8 cellular contexts compared by ENCODE assay signal in the genomic region with DNA sequence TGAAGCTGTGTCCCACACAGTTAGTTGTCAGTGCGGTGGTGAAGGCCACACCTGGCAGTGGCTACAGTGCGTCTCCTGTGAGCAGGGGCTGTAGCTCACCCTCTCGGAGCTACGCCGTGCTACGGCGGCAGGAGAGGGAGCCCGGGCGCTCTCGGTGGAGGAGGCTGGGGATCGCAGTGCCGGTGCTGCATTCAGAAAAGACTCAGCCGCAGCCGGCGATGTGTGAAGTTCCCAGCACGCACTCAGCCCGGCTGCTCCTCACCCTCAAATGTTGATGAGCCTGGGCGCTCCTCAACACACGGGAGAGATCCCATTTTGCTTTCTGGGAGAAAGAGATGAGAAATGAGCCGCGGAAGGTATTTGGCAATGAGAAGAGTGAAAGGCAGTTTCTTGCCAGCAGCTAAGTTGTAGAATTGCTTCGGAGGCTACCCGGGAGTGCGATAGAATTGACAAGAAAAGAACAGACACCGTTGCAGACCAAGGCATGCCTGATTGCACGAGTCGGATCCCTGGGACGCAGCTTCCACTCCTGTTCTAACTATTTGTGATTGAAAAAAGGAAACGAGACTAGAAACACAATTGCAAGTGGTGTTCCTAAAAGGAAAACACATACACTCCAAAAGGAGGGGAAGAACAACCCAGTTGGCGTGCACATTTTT. TPM values are rescaled to one million over a fixed set of nuclear protein-coding genes. Genes with fewer than 3 reads are reported as not detected.
A peak's percentile ranks its signal among the peaks of the same experiment; 100 is the strongest.
DNase-seq lines count a peak whose midpoint lies in the region; ATAC-seq and TF ChIP-seq lines count a peak whose summit lies in the region.

UNC13C (plus strand) TSS at position 194 of the 659 bp plus-strand sequence. CDS start 34,463 bp downstream, outside the sequence.

- no peak within 1 kb of the TSS for H4K12ac ChIP-seq in trophoblast cell (ENCODE audit: low read depth, low read length)

- no peak within 1 kb of the TSS for H4K91ac ChIP-seq in trophoblast cell (ENCODE audit: low read depth, low read length)

- no peak for TF ChIP-seq CTCF in heart right ventricle (IDR thresholded peaks at IDR 0.05)

- peak within 1 kb of the TSS; percentile 30 for H4K8ac ChIP-seq in trophoblast cell (ENCODE audit: low read depth, low read length)

- H3K9me3 ChIP-seq in GM23248 (ENCODE audit: low read depth) (no peaks in the 10 kb centered on the region), heart right ventricle (peaks cover 0 to 6% (median 0%) of the 10 kb centered on the region in 11 donors), trophoblast cell (ENCODE audit: insufficient read depth, low read depth, low read length) (no peaks in the 10 kb centered on the region), Karpas-422 (ENCODE audit: low read length) (no peaks in the 10 kb centered on the region; the same call in 1 of the 2 replicates)

- intact Hi-C loops in heart right ventricle (cut with DNase I): no loop called here

- 2% methylated on average over 30 of the region's 30 CpGs for WGBS in GM23248 (ENCODE audit: low coverage in 1 of 2, low lambda C conversion rate in 2 of 2, missing lambda C conversion rate in 2 of 2), 2 experiments
- 1 to 2% methylated on average over 30 of the region's 30 CpGs for WGBS in heart right ventricle, 2 donors
- no CpG with 5 or more reads among the region's 30 CpGs for WGBS in trophoblast cell (ENCODE audit: extremely low coverage, insufficient coverage, insufficient read length)

- no peak within 1 kb of the TSS for H2BK120ac ChIP-seq in trophoblast cell (ENCODE audit: insufficient read depth, low read length, poor library complexity)

- H3K4me2 ChIP-seq in GM23248 (ENCODE audit: unreplicated experiment) (no peak within 1 kb of the TSS), trophoblast cell (ENCODE audit: low read length) (peak within 1 kb of the TSS; percentile 88), Karpas-422 (ENCODE audit: low read depth, low read length, poor library complexity, severe bottlenecking) (no peak within 1 kb of the TSS)

- in situ Hi-C loops in GM23248 (cut with MboI): no loop called here

- no peak within 1 kb of the TSS for H2AK5ac ChIP-seq in trophoblast cell (ENCODE audit: low read length)

- peak within 1 kb of the TSS; percentile 16 for H2BK12ac ChIP-seq in trophoblast cell (ENCODE audit: low read length)

- no peak within 1 kb of the TSS for H3K4ac ChIP-seq in trophoblast cell (ENCODE audit: low read depth, low read length)

- peak in 6 of 8 donors; percentile 44 to 62 (median 50) for ATAC-seq in heart right ventricle
- no peak for ATAC-seq in GM18909 (IDR thresholded peaks at IDR 0.05; ENCODE audit: poor library complexity, unreplicated experiment)
- ATAC-seq in HG02798 (IDR thresholded peaks at IDR 0.05; ENCODE audit: poor library complexity, unreplicated experiment): no peak

- H3K27me3 ChIP-seq in GM23248 (replicated peaks; ENCODE audit: insufficient read depth): no peaks in the 10 kb centered on the region
- peaks cover 0 to 39% (median 20%) of the 10 kb centered on the region in 7 donors for H3K27me3 ChIP-seq in heart right ventricle
- H3K27me3 ChIP-seq in trophoblast cell (ENCODE audit: insufficient read depth, low read length): no peaks in the 10 kb centered on the region
- H3K27me3 ChIP-seq in Karpas-422 (ENCODE audit: low read length): no peaks in the 10 kb centered on the region

- H3K36me3 ChIP-seq in GM23248 (ENCODE audit: low read depth): no peaks in the 10 kb centered on the region
- no peaks in the 10 kb centered on the region for H3K36me3 ChIP-seq in heart right ventricle
- H3K36me3 ChIP-seq in trophoblast cell (ENCODE audit: control insufficient read depth in 1 of 2, insufficient read depth in 2 of 2, low read length in 2 of 2): no peaks in the 10 kb centered on the region
- H3K36me3 ChIP-seq in Karpas-422 (ENCODE audit: insufficient read depth, low read length): no peaks in the 10 kb centered on the region

- H3K9me2 ChIP-seq in GM23248 (ENCODE audit: insufficient read depth): no peaks in the 10 kb centered on the region
- H3K9me2 ChIP-seq in Karpas-422 (replicated peaks; ENCODE audit: insufficient read depth, low read length): no peaks in the 10 kb centered on the region; the same call in 1 of the 2 replicates

- peak; percentile 3 for DNase-seq in GM23248
- DNase-seq in RPMI8226: peak; percentile 81
- DNase-seq in heart right ventricle: peak; percentile 3 to 10
- peak in 1 of 2 donors; percentile 8 for DNase-seq in trophoblast cell
- DNase-seq in Karpas-422: no peak
- no peak for DNase-seq in NK-92 treated with Interleukin-12 subunit alpha and Interleukin-12 subunit beta, amount 100 ng/mL, for 24 hours (lab: John Stamatoyannopoulos, UW)

- H3K23ac ChIP-seq in trophoblast cell (ENCODE audit: low read length): no peak within 1 kb of the TSS

- no peak within 1 kb of the TSS for H3K18ac ChIP-seq in trophoblast cell (ENCODE audit: low read length)

- H3F3A ChIP-seq in GM23248 (ENCODE audit: insufficient read depth): no peaks in the 10 kb centered on the region

- H3K4me1 ChIP-seq in GM23248 (ENCODE audit: insufficient read depth) (no peaks in the 10 kb centered on the region), heart right ventricle (peaks cover 0 to 12% (median 0%) of the 10 kb centered on the region in 9 donors), trophoblast cell (ENCODE audit: control insufficient read depth in 1 of 2, insufficient read depth in 2 of 2, low read length in 2 of 2) (no peaks in the 10 kb centered on the region), Karpas-422 (ENCODE audit: low read length) (no peaks in the 10 kb centered on the region)

- H3K4me3 ChIP-seq in GM23248 (peak within 1 kb of the TSS; percentile 29), heart right ventricle (peak within 1 kb of the TSS in 9 of 10 donors; percentile 7 to 51 (median 34)), trophoblast cell (ENCODE audit: low read depth, low read length) (peak within 1 kb of the TSS; percentile 51), Karpas-422 (ENCODE audit: low read length) (no peak within 1 kb of the TSS)

- H2AFZ ChIP-seq in GM23248: 0 out of 2 replicates have a peak within 1 kb of the TSS, but pooled peaks have one; percentile 14
- H2AFZ ChIP-seq in trophoblast cell (ENCODE audit: insufficient read depth, low read length, poor library complexity): peak within 1 kb of the TSS; percentile 34
- H2AFZ ChIP-seq in Karpas-422 (ENCODE audit: low read length): no peak within 1 kb of the TSS

- no peak within 1 kb of the TSS for H2BK5ac ChIP-seq in trophoblast cell (ENCODE audit: low read depth, low read length, poor library complexity)

- H3K79me2 ChIP-seq in GM23248 (ENCODE audit: insufficient read depth) (no peaks in the 10 kb centered on the region), trophoblast cell (ENCODE audit: control insufficient read depth, insufficient read depth, low read length, poor library complexity) (peaks cover 2% of the 10 kb centered on the region), Karpas-422 (ENCODE audit: low read length) (no peaks in the 10 kb centered on the region)

- H3K9ac ChIP-seq in GM23248 (no peak within 1 kb of the TSS), trophoblast cell (ENCODE audit: low read length) (no peak within 1 kb of the TSS), Karpas-422 (ENCODE audit: low read length) (no peak within 1 kb of the TSS)

- no peak within 1 kb of the TSS for H3K14ac ChIP-seq in trophoblast cell (ENCODE audit: low read length)

- H3K79me1 ChIP-seq in trophoblast cell (ENCODE audit: low read length): no peaks in the 10 kb centered on the region

- H4K20me1 ChIP-seq in GM23248 (ENCODE audit: insufficient read depth) (no peaks in the 10 kb centered on the region), Karpas-422 (ENCODE audit: insufficient read depth, low read depth, low read length) (no peaks in the 10 kb centered on the region)

- H3K27ac ChIP-seq in GM23248 (no peak within 1 kb of the TSS), heart right ventricle (no peak within 1 kb of the TSS), trophoblast cell (ENCODE audit: low read depth, low read length) (no peak within 1 kb of the TSS), Karpas-422 (ENCODE audit: low read length) (no peak within 1 kb of the TSS)

RNA-seq across cellular contexts. Expression of gene UNC13C, which starts in this region (rescaled TPM):
- not detected in 2 replicates for total RNA-seq in GM23248 (2014; rRNA removed; shearing (Covaris generic))
- polyA plus RNA-seq in GM23248 (2016; fragmentation: Nextera tagmentation; extraction: Ambion mirVana) (not detected in 2 replicates), heart right ventricle (not detected)
- total RNA-seq in heart right ventricle: under 1 TPM in 7 of 10 donors, not detected in 3; 0.04 to 0.85 (median 0.19) TPM
- 0.64 and 0.65 TPM in 2 replicates for polyA plus RNA-seq in trophoblast cell (2013)
- total RNA-seq in Karpas-422 (2014; rRNA removed; shearing (Covaris generic); ENCODE audit: low replicate concordance): not detected in 2 replicates

Comparison
In these comparisons a context has a peak if more than half of its experiments do, and no peak if none do; other contexts are left out.
1. Peak in DNase-seq and H3K4me3 ChIP-seq in GM23248; RNA of the gene not detected or under 1 TPM.
2. Peak in DNase-seq, ATAC-seq and H3K4me3 ChIP-seq in heart right ventricle; RNA of the gene not detected or under 1 TPM.